In the genomic region with DNA sequence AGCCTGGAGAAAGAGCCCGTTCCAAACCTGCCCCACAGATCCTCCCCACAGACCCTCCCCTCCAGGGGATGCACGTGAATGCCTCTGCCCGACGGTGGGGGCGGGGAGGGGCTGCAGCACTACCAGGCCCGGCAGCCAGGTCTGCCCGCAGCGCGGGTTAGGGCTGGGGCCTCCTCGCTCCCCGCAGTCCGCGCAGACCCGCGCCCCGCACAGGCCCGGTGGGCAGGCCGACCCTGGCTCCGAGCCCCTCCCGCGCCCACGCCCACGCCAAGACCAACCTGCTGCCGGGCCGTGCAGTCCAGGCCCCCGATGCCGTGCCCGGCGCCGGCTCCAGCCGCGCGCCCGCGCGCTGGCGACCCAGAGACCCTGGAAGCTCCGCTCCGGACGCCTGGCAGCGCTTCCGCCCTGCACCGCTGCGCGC, we compare ENCODE assay signal across 8 cellular contexts. TPM values are rescaled to one million over a fixed set of nuclear protein-coding genes. Genes with fewer than 3 reads are reported as not detected.
A peak's percentile ranks its signal among the peaks of the same experiment; 100 is the strongest.
DNase-seq lines count a peak whose midpoint lies in the region; ATAC-seq lines count a peak whose summit lies in the region.

A gene with protein sequence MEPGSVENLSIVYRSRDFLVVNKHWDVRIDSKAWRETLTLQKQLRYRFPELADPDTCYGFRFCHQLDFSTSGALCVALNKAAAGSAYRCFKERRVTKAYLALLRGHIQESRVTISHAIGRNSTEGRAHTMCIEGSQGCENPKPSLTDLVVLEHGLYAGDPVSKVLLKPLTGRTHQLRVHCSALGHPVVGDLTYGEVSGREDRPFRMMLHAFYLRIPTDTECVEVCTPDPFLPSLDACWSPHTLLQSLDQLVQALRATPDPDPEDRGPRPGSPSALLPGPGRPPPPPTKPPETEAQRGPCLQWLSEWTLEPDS (minus strand): TSS at position 404 of the 421 bp plus-strand sequence. CDS start 644 bp downstream, outside the sequence.

- H3K4me3 ChIP-seq in iPS-18c (ENCODE audit: insufficient read depth, low read depth, low read length) = peak within 1 kb of the TSS; percentile 92

- no peaks in the 10 kb centered on the region for H3K9me3 Mint-ChIP-seq in activated T-helper 17 cell treated with anti-CD3 and anti-CD28 coated beads, Interleukin-2, amount 50 U/mL, for 72 hours
- no peaks in the 10 kb centered on the region for H3K9me3 Mint-ChIP-seq in stimulated activated memory B cell treated with anti-CD40 and anti-IgM and Interleukin-4, amounts not matched to agents 10 μg/mL and 1 μg/mL and 100 μg/mL, for 72 hours

- H3K9me3 ChIP-seq in iPS-18c (ENCODE audit: control insufficient read depth, insufficient read depth, low read length) = no peaks in the 10 kb centered on the region

- peaks cover 12% of the 10 kb centered on the region for H3K36me3 Mint-ChIP-seq in activated T-helper 17 cell treated with anti-CD3 and anti-CD28 coated beads, Interleukin-2, amount 50 U/mL, for 72 hours (ENCODE audit: low read depth)
- H3K36me3 Mint-ChIP-seq in stimulated activated memory B cell treated with anti-CD40 and anti-IgM and Interleukin-4, amounts not matched to agents 10 μg/mL and 1 μg/mL and 100 μg/mL, for 72 hours = peaks cover 19% of the 10 kb centered on the region

- peak within 1 kb of the TSS; percentile 56 for H3K27ac Mint-ChIP-seq in activated T-helper 17 cell treated with anti-CD3 and anti-CD28 coated beads, Interleukin-2, amount 50 U/mL, for 72 hours
- H3K27ac Mint-ChIP-seq in stimulated activated memory B cell treated with anti-CD40 and anti-IgM and Interleukin-4, amounts not matched to agents 10 μg/mL and 1 μg/mL and 100 μg/mL, for 72 hours = peak within 1 kb of the TSS; percentile 80

- H3K27me3 Mint-ChIP-seq in activated T-helper 17 cell treated with anti-CD3 and anti-CD28 coated beads, Interleukin-2, amount 50 U/mL, for 72 hours = no peaks in the 10 kb centered on the region
- H3K27me3 Mint-ChIP-seq in stimulated activated memory B cell treated with anti-CD40 and anti-IgM and Interleukin-4, amounts not matched to agents 10 μg/mL and 1 μg/mL and 100 μg/mL, for 72 hours = peaks cover 8% of the 10 kb centered on the region

- no peaks in the 10 kb centered on the region for H3K4me1 Mint-ChIP-seq in activated T-helper 17 cell treated with anti-CD3 and anti-CD28 coated beads, Interleukin-2, amount 50 U/mL, for 72 hours
- H3K4me1 Mint-ChIP-seq in stimulated activated memory B cell treated with anti-CD40 and anti-IgM and Interleukin-4, amounts not matched to agents 10 μg/mL and 1 μg/mL and 100 μg/mL, for 72 hours = peaks cover 43% of the 10 kb centered on the region

- peak within 1 kb of the TSS; percentile 79 for H3K4me3 Mint-ChIP-seq in activated T-helper 17 cell treated with anti-CD3 and anti-CD28 coated beads, Interleukin-2, amount 50 U/mL, for 72 hours
- peak within 1 kb of the TSS; percentile 86 for H3K4me3 Mint-ChIP-seq in stimulated activated memory B cell treated with anti-CD40 and anti-IgM and Interleukin-4, amounts not matched to agents 10 μg/mL and 1 μg/mL and 100 μg/mL, for 72 hours

- ATAC-seq in HG03135 (IDR thresholded peaks at IDR 0.05; ENCODE audit: unreplicated experiment) = peak; percentile 18
- peak; percentile 20 for ATAC-seq in activated T-helper 17 cell treated with anti-CD3 and anti-CD28 coated beads, Interleukin-2, amount 50 U/mL, for 72 hours (replicated peaks)
- peak; percentile 35 for ATAC-seq in stimulated activated memory B cell treated with anti-CD40 and anti-IgM and Interleukin-4, amounts not matched to agents 10 μg/mL and 1 μg/mL and 100 μg/mL, for 72 hours

- DNase-seq in DMS 273 (lab: John Stamatoyannopoulos, UW; ENCODE audit: unreplicated experiment) = peak; percentile 75
- no peak for DNase-seq in DMS 273 treated with DMSO at 0.1 percent for 48 hours (lab: John Stamatoyannopoulos, UW)
- DNase-seq in effector CD8-positive, alpha-beta T cell (lab: John Stamatoyannopoulos, UW) = no peak
- no peak for DNase-seq in hippocampal formation (lab: John Stamatoyannopoulos, UW)

RNA-seq across cellular contexts. Expression of the gene that starts here (rescaled TPM):
- 10 to 100 TPM; 13.2 to 40.6 TPM for total RNA-seq in activated T-helper 17 cell treated with anti-CD3 and anti-CD28 coated beads, Interleukin-2, amount 50 U/mL, for 72 hours
